ENCODE assay signal across 8 cellular contexts in genomic region chr22:24592846-24593809, GRCh38. TPM values are rescaled to one million over a fixed set of nuclear protein-coding genes. Genes with fewer than 3 reads are reported as not detected.
DNase-seq lines count a peak whose midpoint lies in the region; ATAC-seq and TF ChIP-seq lines count a peak whose summit lies in the region.

A gene with protein sequence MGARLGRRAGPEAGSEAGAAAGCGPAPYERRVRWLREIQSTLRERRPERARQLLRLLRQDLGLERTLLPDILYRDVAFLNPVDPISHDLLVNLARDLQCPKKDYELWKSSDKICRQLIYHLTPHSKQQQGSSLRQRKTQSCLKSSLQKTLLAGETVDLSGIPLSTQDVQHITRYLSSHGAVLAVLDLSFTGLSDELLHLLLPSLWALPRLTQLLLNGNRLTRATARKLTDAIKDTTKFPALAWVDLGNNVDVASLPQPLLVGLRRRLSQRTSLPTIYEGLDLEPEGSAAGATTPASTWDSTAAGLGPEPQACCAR (minus strand): TSS chr22:24593073. CDS start chr22:24593039, 34 bp downstream.

- H3K27me3 Mint-ChIP-seq in T-helper 2 cell treated with Interferon-gamma antibody and Interleukin-4, amounts not matched to agents 5 μg/mL and 100 μg/mL, for 36 hours (ENCODE audit: low read depth): no peaks in the 10 kb centered on the region

- no peak within 1 kb of the TSS for H3K27ac ChIP-seq in effector memory CD4-positive, alpha-beta T cell (ENCODE audit: insufficient read depth, low read length, poor library complexity, severe bottlenecking)
- peak within 1 kb of the TSS; percentile 44 to 91 (median 88) for H3K27ac ChIP-seq in right lobe of liver
- H3K27ac ChIP-seq in SJCRH30: no peak within 1 kb of the TSS

- H3K9me3 Mint-ChIP-seq in T-helper 2 cell treated with Interferon-gamma antibody and Interleukin-4, amounts not matched to agents 5 μg/mL and 100 μg/mL, for 36 hours: no peaks in the 10 kb centered on the region

- 16% methylated on average over 15 of the region's 83 CpGs for WGBS in right lobe of liver (ENCODE audit: insufficient coverage, low coverage, low lambda C conversion rate, missing lambda C conversion rate)

- peak within 1 kb of the TSS; percentile 41 for H3K27ac Mint-ChIP-seq in T-helper 2 cell treated with Interferon-gamma antibody and Interleukin-4, amounts not matched to agents 5 μg/mL and 100 μg/mL, for 36 hours

- H3K4me1 ChIP-seq in effector memory CD4-positive, alpha-beta T cell (ENCODE audit: control insufficient read depth, insufficient read depth, low read length, poor library complexity, severe bottlenecking): peaks cover 8% of the 10 kb centered on the region
- H3K4me1 ChIP-seq in right lobe of liver (peaks cover 0 to 28% (median 9%) of the 10 kb centered on the region in 4 donors), SJCRH30 (peaks cover 12% of the 10 kb centered on the region)

- peak; percentile 80 for TF ChIP-seq POLR2A in right lobe of liver (IDR thresholded peaks at IDR 0.05)

- H3K9me3 ChIP-seq in effector memory CD4-positive, alpha-beta T cell (ENCODE audit: control insufficient read depth, low read length): no peaks in the 10 kb centered on the region
- H3K9me3 ChIP-seq in right lobe of liver: no peaks in the 10 kb centered on the region
- no peaks in the 10 kb centered on the region for H3K9me3 ChIP-seq in SJCRH30 (replicated peaks)

- H3K4me3 Mint-ChIP-seq in T-helper 2 cell treated with Interferon-gamma antibody and Interleukin-4, amounts not matched to agents 5 μg/mL and 100 μg/mL, for 36 hours: peak within 1 kb of the TSS; percentile 89

- no peaks in the 10 kb centered on the region for H3K27me3 ChIP-seq in effector memory CD4-positive, alpha-beta T cell (replicated peaks; ENCODE audit: control insufficient read depth, insufficient read depth, low read length, poor library complexity, severe bottlenecking)
- H3K27me3 ChIP-seq in right lobe of liver (no peaks in the 10 kb centered on the region), SJCRH30 (no peaks in the 10 kb centered on the region)

- no peaks in the 10 kb centered on the region for H3K36me3 ChIP-seq in effector memory CD4-positive, alpha-beta T cell (ENCODE audit: control insufficient read depth, insufficient read depth, low read length)
- H3K36me3 ChIP-seq in right lobe of liver (peaks cover 0 to 10% (median 0%) of the 10 kb centered on the region in 4 donors), SJCRH30 (no peaks in the 10 kb centered on the region)

- intact Hi-C loops in right lobe of liver (cut with DNase I): no loop called here

- ATAC-seq in GM21390 (IDR thresholded peaks at IDR 0.05; ENCODE audit: unreplicated experiment): peak; percentile 82
- peak; percentile 84 to 92 (median 86) for ATAC-seq in right lobe of liver

- DNase-seq in Daoy (ENCODE audit: low read depth): peak; percentile 88
- DNase-seq in LHCN-M2 (ENCODE audit: low read depth): peak; percentile 76
- peak; percentile 64 for DNase-seq in T-helper 2 cell treated with Interferon-gamma antibody and Interleukin-4, amounts not matched to agents 5 μg/mL and 100 μg/mL, for 36 hours (ENCODE audit: low spot score)
- no peak for DNase-seq in effector memory CD4-positive, alpha-beta T cell
- peak; percentile 95 to 99 (median 98) for DNase-seq in right lobe of liver
- peak; percentile 20 for DNase-seq in stimulated activated CD4-positive, alpha-beta T cell treated with anti-CD3 and anti-CD28 coated beads, Interleukin-4, amount 100 ng/mL, for 1 hour
- DNase-seq in SJCRH30: no peak

- peaks cover 1% of the 10 kb centered on the region for H3K4me1 Mint-ChIP-seq in T-helper 2 cell treated with Interferon-gamma antibody and Interleukin-4, amounts not matched to agents 5 μg/mL and 100 μg/mL, for 36 hours (ENCODE audit: low read depth)

- TF ChIP-seq CTCF in right lobe of liver (IDR thresholded peaks at IDR 0.05): no peak

- H3K4me3 ChIP-seq in effector memory CD4-positive, alpha-beta T cell (ENCODE audit: insufficient read depth, low read depth, low read length, poor library complexity, severe bottlenecking): peak within 1 kb of the TSS; percentile 57
- peak within 1 kb of the TSS; percentile 61 to 83 (median 70) for H3K4me3 ChIP-seq in right lobe of liver
- H3K4me3 ChIP-seq in SJCRH30: no peak within 1 kb of the TSS

- no peaks in the 10 kb centered on the region for H3K36me3 Mint-ChIP-seq in T-helper 2 cell treated with Interferon-gamma antibody and Interleukin-4, amounts not matched to agents 5 μg/mL and 100 μg/mL, for 36 hours (ENCODE audit: low read depth)

RNA-seq across cellular contexts. Expression of the gene that starts here (rescaled TPM):
- 1.3 and 2.3 TPM in 2 replicates for total RNA-seq in Daoy (2014; rRNA removed; shearing (Covaris generic))
- total RNA-seq in LHCN-M2 (2014; rRNA removed) (6.0 and 7.2 TPM in 2 replicates), right lobe of liver (10 to 100 TPM; 11.8 to 28.0 (median 21.5) TPM)
- polyA plus RNA-seq in LHCN-M2 (2012): 5.2 TPM
- total RNA-seq in SJCRH30 (2014; rRNA removed; shearing (Covaris generic)): 0.35 and 0.95 TPM in 2 replicates

Comparison
In these comparisons a context has a peak if more than half of its experiments do, and no peak if none do; other contexts are left out.
1. DNase-seq: peak in Daoy (single experiment), LHCN-M2 (single experiment), T-helper 2 cell treated with Interferon-gamma antibody and Interleukin-4, amounts not matched to agents 5 μg/mL and 100 μg/mL, for 36 hours (single experiment), right lobe of liver (3 of 3) and stimulated activated CD4-positive, alpha-beta T cell treated with anti-CD3 and anti-CD28 coated beads, Interleukin-4, amount 100 ng/mL, for 1 hour (single experiment); none in effector memory CD4-positive, alpha-beta T cell (0 of 3) and SJCRH30 (0 of 2).
2. H3K27ac ChIP-seq: peak in right lobe of liver (3 of 3); none in effector memory CD4-positive, alpha-beta T cell (single experiment) and SJCRH30 (single experiment).